ENCODE assay signal across 23 cellular contexts in the genomic region with DNA sequence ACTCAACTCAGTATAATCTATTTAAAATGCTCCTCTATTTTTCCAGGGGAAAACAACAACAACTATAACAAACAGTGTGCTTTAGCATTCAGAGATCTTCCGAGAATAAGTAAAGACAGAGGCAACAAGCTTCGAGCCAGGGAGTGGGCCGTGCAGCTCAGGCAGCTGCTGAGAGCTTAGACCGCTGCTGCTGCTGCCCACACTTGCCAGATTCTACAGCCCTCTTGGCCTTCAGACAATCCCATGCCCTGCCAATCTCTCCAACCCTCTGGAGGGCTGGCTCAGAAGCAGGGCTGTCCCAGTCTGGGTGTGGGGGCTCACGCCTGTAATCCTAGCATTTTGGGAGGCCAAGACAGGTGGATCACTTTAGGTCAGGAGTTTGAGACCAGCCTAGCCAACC.
"Had no signal": no experiment of that assay in that cellular context is flagged by ENCODE, and none has a peak within 500 bp of the region (broad histone marks: within the 10 kb centered on the region; RNA-seq: fewer than 3 reads in every experiment).

No MANE protein-coding gene starts in this region.

- DNase-seq: activated B cell treated with CpG ODN at 0.5 μM for 24 hours; activated CD8-positive, alpha-beta memory T cell treated with anti-CD3 and anti-CD28 coated beads, Interleukin-2, amount 10 ng/mL, durations not matched to agents 7 days and 5 days; activated CD8-positive, alpha-beta T cell treated with anti-CD3 and anti-CD28 coated beads, Interleukin-2, amount 10 ng/mL, durations not matched to agents 7 days and 5 days; activated effector memory CD4-positive, alpha-beta T cell treated with Interleukin-2 at 50 U/mL for 16 hours; activated naive CD4-positive, alpha-beta T cell treated with anti-CD3 and anti-CD28 coated beads for 36 hours; activated naive CD8-positive, alpha-beta T cell treated with anti-CD3 and anti-CD28 coated beads for 36 hours; activated T-cell treated with anti-CD3 and anti-CD28 coated beads, Interleukin-2, amount 50 U/mL, for 48 hours; aorta; body of pancreas; cerebellar nuclear complex; colonic mucosa; dorsolateral prefrontal cortex; effector memory CD4-positive, alpha-beta T cell; psoas muscle; stimulated activated CD4-positive, alpha-beta T cell treated with anti-CD3 and anti-CD28 coated beads, Interleukin-4, amount 100 ng/mL, for 1 hour; stimulated activated naive CD8-positive, alpha-beta T cell treated with anti-CD3 and anti-CD28 coated beads, Interleukin-15, amount 100 ng/mL, for 72 hours; T-helper 2 cell had no signal

- ATAC-seq: activated CD8-positive, alpha-beta memory T cell treated with anti-CD3 and anti-CD28 coated beads, Interleukin-2, amount 10 ng/mL, durations not matched to agents 7 days and 5 days; activated CD8-positive, alpha-beta T cell treated with anti-CD3 and anti-CD28 coated beads, Interleukin-2, amount 10 ng/mL, durations not matched to agents 7 days and 5 days; body of pancreas; gastroesophageal sphincter; stimulated activated naive CD8-positive, alpha-beta T cell treated with anti-CD3 and anti-CD28 coated beads, Interleukin-15, amount 100 ng/mL, for 72 hours had no signal

- H3K9ac ChIP-seq: parathyroid adenoma had no signal

- H3K4me3 Mint-ChIP-seq: activated B cell treated with CpG ODN at 0.5 μM for 24 hours; activated CD8-positive, alpha-beta memory T cell treated with anti-CD3 and anti-CD28 coated beads, Interleukin-2, amount 10 ng/mL, durations not matched to agents 7 days and 5 days; activated CD8-positive, alpha-beta T cell treated with anti-CD3 and anti-CD28 coated beads, Interleukin-2, amount 10 ng/mL, durations not matched to agents 7 days and 5 days; activated naive CD4-positive, alpha-beta T cell treated with anti-CD3 and anti-CD28 coated beads for 36 hours; activated naive CD8-positive, alpha-beta T cell treated with anti-CD3 and anti-CD28 coated beads for 36 hours; stimulated activated naive CD8-positive, alpha-beta T cell treated with anti-CD3 and anti-CD28 coated beads, Interleukin-15, amount 100 ng/mL, for 72 hours; type B pancreatic cell had no signal

- H3K9me3 Mint-ChIP-seq: activated B cell treated with CpG ODN at 0.5 μM for 24 hours; activated naive CD8-positive, alpha-beta T cell treated with anti-CD3 and anti-CD28 coated beads for 36 hours; type B pancreatic cell had no signal

- H3K79me2 ChIP-seq: parathyroid adenoma had no signal

- H3K4me1 ChIP-seq: adrenal gland, body of pancreas, colonic mucosa, gastroesophageal sphincter, parathyroid adenoma, psoas muscle, vagina had no signal

- H3K4me1 Mint-ChIP-seq: activated CD8-positive, alpha-beta memory T cell treated with anti-CD3 and anti-CD28 coated beads, Interleukin-2, amount 10 ng/mL, durations not matched to agents 7 days and 5 days; activated naive CD8-positive, alpha-beta T cell treated with anti-CD3 and anti-CD28 coated beads for 36 hours had no signal

- H3K36me3 ChIP-seq: adrenal gland, colonic mucosa, gastroesophageal sphincter, vagina had no signal

- H3K9me3 ChIP-seq: adrenal gland, body of pancreas, colonic mucosa, vagina had no signal

- H3K27me3 Mint-ChIP-seq: activated B cell treated with CpG ODN at 0.5 μM for 24 hours; activated naive CD8-positive, alpha-beta T cell treated with anti-CD3 and anti-CD28 coated beads for 36 hours had no signal

- H3K27me3 ChIP-seq: adrenal gland, body of pancreas, colonic mucosa, gastroesophageal sphincter, vagina had no signal

- H3K27ac Mint-ChIP-seq: activated B cell treated with CpG ODN at 0.5 μM for 24 hours; activated CD8-positive, alpha-beta memory T cell treated with anti-CD3 and anti-CD28 coated beads, Interleukin-2, amount 10 ng/mL, durations not matched to agents 7 days and 5 days; activated CD8-positive, alpha-beta T cell treated with anti-CD3 and anti-CD28 coated beads, Interleukin-2, amount 10 ng/mL, durations not matched to agents 7 days and 5 days; activated naive CD4-positive, alpha-beta T cell treated with anti-CD3 and anti-CD28 coated beads for 36 hours; activated naive CD8-positive, alpha-beta T cell treated with anti-CD3 and anti-CD28 coated beads for 36 hours; stimulated activated naive CD8-positive, alpha-beta T cell treated with anti-CD3 and anti-CD28 coated beads, Interleukin-15, amount 100 ng/mL, for 72 hours; type B pancreatic cell had no signal

- H3K36me3 Mint-ChIP-seq: naive B cell, type B pancreatic cell had no signal

- H2AFZ ChIP-seq: parathyroid adenoma had no signal

- H3K27ac ChIP-seq: body of pancreas, colonic mucosa, dorsolateral prefrontal cortex, gastroesophageal sphincter, parathyroid adenoma, psoas muscle, vagina had no signal

- H3K4me3 ChIP-seq: adrenal gland, body of pancreas, colonic mucosa, dorsolateral prefrontal cortex, gastroesophageal sphincter, psoas muscle, vagina had no signal
